8 cellular contexts compared by ENCODE assay signal in genomic region chr17:4998027-4998665, GRCh38.
DNase-seq lines count a peak whose midpoint lies in the region; ATAC-seq and TF ChIP-seq lines count a peak whose summit lies in the region.

No MANE protein-coding gene starts in this region.

- peak; percentile 55 for DNase-seq in GM06990 (ENCODE audit: extremely low read depth, insufficient read length)
- no peak for DNase-seq in SK-N-MC (ENCODE audit: low read depth, low spot score)
- no peak for DNase-seq in epithelial cell of esophagus (ENCODE audit: low read depth)
- DNase-seq in NCI-H774 (lab: John Stamatoyannopoulos, UW), result no peak
- no peak for DNase-seq in activated CD4-positive, alpha-beta T cell treated with anti-CD3 and anti-CD28 coated beads for 4 hours

- peak overlapping the region; percentile 96 for H3K4me3 ChIP-seq in GM06990 (replicated peaks; ENCODE audit: low read depth, low read length)
- H3K4me3 ChIP-seq in SK-N-MC, result peak overlapping the region; percentile 89
- peak overlapping the region; percentile 95 for H3K4me3 ChIP-seq in epithelial cell of esophagus (ENCODE audit: low read length)
- peak overlapping the region; percentile 61 to 96 for H3K4me3 ChIP-seq in muscle layer of colon (ENCODE audit: low read depth in 1 of 2, low read length in 2 of 2)

- TF ChIP-seq CTCF in GM06990 (IDR thresholded peaks at IDR 0.05; ENCODE audit: insufficient read depth, low read length, poor library complexity, severe bottlenecking) (no peak), epithelial cell of esophagus (IDR thresholded peaks at IDR 0.05; ENCODE audit: insufficient read depth, low read depth, low read length, missing control alignments) (no peak)

- H3K27me3 ChIP-seq in GM06990 (replicated peaks; ENCODE audit: control insufficient read depth, insufficient read depth, low read length), result no peaks in the 10 kb centered on the region
- H3K27me3 ChIP-seq in muscle layer of colon (ENCODE audit: control insufficient read depth in 1 of 2, insufficient read depth in 2 of 2, low read length in 2 of 2), result no peaks in the 10 kb centered on the region

- peak overlapping the region; percentile 85 for H3K9ac ChIP-seq in SK-N-MC (ENCODE audit: insufficient read length)
- peak overlapping the region; percentile 78 for H3K9ac ChIP-seq in muscle layer of colon (ENCODE audit: low read length)

- peaks cover 23% of the 10 kb centered on the region for H3K4me1 ChIP-seq in muscle layer of colon (ENCODE audit: insufficient read depth, low read length)

- H3K9me3 ChIP-seq in SK-N-MC (ENCODE audit: low read depth, low read length), result no peaks in the 10 kb centered on the region
- no peaks in the 10 kb centered on the region for H3K9me3 ChIP-seq in muscle layer of colon (ENCODE audit: low read length)

- ATAC-seq in HG02571 (IDR thresholded peaks at IDR 0.05; ENCODE audit: unreplicated experiment) (peak; percentile 9), GM18498 (IDR thresholded peaks at IDR 0.05; ENCODE audit: unreplicated experiment) (no peak)

- H3K27ac ChIP-seq in SK-N-MC (no peak overlapping the region), muscle layer of colon (ENCODE audit: low read depth, low read length) (peak overlapping the region; percentile 75)

- H3K36me3 ChIP-seq in GM06990 (ENCODE audit: control insufficient read depth, insufficient read depth, low read length) (peaks cover 15% of the 10 kb centered on the region), SK-N-MC (ENCODE audit: insufficient read depth, low read length) (peaks cover 11% of the 10 kb centered on the region; the same call in 1 of the 2 replicates), muscle layer of colon (ENCODE audit: insufficient read depth, low read length) (peaks cover 25% of the 10 kb centered on the region)
